ENCODE assay signal across 1 cellular context in the genomic region with DNA sequence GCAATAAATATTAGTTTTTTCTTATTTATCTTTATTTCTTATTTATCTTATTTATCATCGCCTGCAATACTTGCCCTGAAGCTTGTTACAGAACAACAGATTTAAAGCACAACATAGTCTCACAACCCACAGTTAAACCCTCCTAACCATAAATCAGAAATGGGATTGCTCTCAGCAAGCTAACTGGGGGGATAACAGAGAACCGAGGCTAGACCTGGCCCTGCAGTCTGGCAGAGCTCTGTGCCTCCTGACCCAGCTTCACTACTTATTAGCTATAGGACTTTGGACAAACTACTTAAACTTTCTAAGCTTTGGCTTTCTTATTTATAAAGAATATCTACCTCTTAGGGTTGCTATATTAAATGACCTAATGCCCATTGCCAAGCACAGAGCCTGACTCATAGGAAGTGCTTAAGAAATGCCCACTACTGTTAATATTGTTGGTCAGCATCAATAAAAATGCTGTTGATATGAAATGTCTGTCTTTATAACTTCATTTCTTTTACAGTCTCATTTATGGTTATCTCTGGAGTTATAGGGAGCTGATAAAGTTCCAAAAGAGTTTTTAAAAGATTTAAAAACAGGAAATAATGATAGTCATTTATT.
TF ChIP-seq lines count a peak whose summit lies in the region.

No MANE protein-coding gene starts in this region.

TF ChIP-seq in HepG2, 621 proteins besides CTCF, POLR2A, EP300 and RAD21:
- TF ChIP-seq, protein P1, sequence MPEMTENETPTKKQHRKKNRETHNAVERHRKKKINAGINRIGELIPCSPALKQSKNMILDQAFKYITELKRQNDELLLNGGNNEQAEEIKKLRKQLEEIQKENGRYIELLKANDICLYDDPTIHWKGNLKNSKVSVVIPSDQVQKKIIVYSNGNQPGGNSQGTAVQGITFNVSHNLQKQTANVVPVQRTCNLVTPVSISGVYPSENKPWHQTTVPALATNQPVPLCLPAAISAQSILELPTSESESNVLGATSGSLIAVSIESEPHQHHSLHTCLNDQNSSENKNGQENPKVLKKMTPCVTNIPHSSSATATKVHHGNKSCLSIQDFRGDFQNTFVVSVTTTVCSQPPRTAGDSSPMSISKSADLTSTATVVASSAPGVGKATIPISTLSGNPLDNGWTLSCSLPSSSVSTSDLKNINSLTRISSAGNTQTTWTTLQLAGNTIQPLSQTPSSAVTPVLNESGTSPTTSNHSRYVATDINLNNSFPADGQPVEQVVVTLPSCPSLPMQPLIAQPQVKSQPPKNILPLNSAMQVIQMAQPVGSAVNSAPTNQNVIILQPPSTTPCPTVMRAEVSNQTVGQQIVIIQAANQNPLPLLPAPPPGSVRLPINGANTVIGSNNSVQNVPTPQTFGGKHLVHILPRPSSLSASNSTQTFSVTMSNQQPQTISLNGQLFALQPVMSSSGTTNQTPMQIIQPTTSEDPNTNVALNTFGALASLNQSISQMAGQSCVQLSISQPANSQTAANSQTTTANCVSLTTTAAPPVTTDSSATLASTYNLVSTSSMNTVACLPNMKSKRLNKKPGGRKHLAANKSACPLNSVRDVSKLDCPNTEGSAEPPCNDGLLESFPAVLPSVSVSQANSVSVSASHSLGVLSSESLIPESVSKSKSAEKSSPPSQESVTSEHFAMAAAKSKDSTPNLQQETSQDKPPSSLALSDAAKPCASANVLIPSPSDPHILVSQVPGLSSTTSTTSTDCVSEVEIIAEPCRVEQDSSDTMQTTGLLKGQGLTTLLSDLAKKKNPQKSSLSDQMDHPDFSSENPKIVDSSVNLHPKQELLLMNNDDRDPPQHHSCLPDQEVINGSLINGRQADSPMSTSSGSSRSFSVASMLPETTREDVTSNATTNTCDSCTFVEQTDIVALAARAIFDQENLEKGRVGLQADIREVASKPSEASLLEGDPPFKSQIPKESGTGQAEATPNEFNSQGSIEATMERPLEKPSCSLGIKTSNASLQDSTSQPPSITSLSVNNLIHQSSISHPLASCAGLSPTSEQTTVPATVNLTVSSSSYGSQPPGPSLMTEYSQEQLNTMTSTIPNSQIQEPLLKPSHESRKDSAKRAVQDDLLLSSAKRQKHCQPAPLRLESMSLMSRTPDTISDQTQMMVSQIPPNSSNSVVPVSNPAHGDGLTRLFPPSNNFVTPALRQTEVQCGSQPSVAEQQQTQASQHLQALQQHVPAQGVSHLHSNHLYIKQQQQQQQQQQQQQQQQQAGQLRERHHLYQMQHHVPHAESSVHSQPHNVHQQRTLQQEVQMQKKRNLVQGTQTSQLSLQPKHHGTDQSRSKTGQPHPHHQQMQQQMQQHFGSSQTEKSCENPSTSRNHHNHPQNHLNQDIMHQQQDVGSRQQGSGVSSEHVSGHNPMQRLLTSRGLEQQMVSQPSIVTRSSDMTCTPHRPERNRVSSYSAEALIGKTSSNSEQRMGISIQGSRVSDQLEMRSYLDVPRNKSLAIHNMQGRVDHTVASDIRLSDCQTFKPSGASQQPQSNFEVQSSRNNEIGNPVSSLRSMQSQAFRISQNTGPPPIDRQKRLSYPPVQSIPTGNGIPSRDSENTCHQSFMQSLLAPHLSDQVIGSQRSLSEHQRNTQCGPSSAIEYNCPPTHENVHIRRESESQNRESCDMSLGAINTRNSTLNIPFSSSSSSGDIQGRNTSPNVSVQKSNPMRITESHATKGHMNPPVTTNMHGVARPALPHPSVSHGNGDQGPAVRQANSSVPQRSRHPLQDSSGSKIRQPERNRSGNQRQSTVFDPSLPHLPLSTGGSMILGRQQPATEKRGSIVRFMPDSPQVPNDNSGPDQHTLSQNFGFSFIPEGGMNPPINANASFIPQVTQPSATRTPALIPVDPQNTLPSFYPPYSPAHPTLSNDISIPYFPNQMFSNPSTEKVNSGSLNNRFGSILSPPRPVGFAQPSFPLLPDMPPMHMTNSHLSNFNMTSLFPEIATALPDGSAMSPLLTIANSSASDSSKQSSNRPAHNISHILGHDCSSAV (CRISPR knock-in tag; IDR thresholded peaks at IDR 0.05; ENCODE audit: borderline replicate concordance) = no peak
- no peak for TF ChIP-seq ZSCAN30 (CRISPR knock-in tag; IDR thresholded peaks at IDR 0.05)
- TF ChIP-seq HNF4G (IDR thresholded peaks at IDR 0.05; ENCODE audit: borderline replicate concordance, low read depth, low read length) = no peak
- TF ChIP-seq HNF4G (CRISPR knock-in tag; IDR thresholded peaks at IDR 0.05; ENCODE audit: borderline replicate concordance, low read depth) = no peak
- no peak for TF ChIP-seq ZFP36L2 (CRISPR knock-in tag; IDR thresholded peaks at IDR 0.05)
- TF ChIP-seq, protein P2, sequence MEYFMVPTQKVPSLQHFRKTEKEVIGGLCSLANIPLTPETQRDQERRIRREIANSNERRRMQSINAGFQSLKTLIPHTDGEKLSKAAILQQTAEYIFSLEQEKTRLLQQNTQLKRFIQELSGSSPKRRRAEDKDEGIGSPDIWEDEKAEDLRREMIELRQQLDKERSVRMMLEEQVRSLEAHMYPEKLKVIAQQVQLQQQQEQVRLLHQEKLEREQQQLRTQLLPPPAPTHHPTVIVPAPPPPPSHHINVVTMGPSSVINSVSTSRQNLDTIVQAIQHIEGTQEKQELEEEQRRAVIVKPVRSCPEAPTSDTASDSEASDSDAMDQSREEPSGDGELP (IDR thresholded peaks at IDR 0.05; ENCODE audit: borderline replicate concordance, low read depth) = no peak
- TF ChIP-seq ISX (CRISPR knock-in tag; conservative IDR thresholded peaks at IDR 0.05) = no peak
- TF ChIP-seq RARG (CRISPR knock-in tag; IDR thresholded peaks at IDR 0.05; ENCODE audit: low read depth) = no peak
- no peak for TF ChIP-seq CREM (IDR thresholded peaks at IDR 0.05)
- no peak for TF ChIP-seq CREM (CRISPR knock-in tag; IDR thresholded peaks at IDR 0.05)
- TF ChIP-seq ZNF557 (CRISPR knock-in tag; IDR thresholded peaks at IDR 0.05) = no peak
- TF ChIP-seq ZNF816 (CRISPR knock-in tag; IDR thresholded peaks at IDR 0.05; ENCODE audit: borderline replicate concordance) = no peak
- TF ChIP-seq, protein P3, sequence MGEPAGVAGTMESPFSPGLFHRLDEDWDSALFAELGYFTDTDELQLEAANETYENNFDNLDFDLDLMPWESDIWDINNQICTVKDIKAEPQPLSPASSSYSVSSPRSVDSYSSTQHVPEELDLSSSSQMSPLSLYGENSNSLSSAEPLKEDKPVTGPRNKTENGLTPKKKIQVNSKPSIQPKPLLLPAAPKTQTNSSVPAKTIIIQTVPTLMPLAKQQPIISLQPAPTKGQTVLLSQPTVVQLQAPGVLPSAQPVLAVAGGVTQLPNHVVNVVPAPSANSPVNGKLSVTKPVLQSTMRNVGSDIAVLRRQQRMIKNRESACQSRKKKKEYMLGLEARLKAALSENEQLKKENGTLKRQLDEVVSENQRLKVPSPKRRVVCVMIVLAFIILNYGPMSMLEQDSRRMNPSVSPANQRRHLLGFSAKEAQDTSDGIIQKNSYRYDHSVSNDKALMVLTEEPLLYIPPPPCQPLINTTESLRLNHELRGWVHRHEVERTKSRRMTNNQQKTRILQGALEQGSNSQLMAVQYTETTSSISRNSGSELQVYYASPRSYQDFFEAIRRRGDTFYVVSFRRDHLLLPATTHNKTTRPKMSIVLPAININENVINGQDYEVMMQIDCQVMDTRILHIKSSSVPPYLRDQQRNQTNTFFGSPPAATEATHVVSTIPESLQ (CRISPR knock-in tag; conservative IDR thresholded peaks at IDR 0.05) = no peak
- no peak for TF ChIP-seq MED1 (CRISPR knock-in tag; IDR thresholded peaks at IDR 0.05)
- no peak for TF ChIP-seq ZNF850 (CRISPR knock-in tag; conservative IDR thresholded peaks at IDR 0.05)
- no peak for TF ChIP-seq ZNF138 (CRISPR knock-in tag; IDR thresholded peaks at IDR 0.05; ENCODE audit: low read depth)
- TF ChIP-seq, protein P4, sequence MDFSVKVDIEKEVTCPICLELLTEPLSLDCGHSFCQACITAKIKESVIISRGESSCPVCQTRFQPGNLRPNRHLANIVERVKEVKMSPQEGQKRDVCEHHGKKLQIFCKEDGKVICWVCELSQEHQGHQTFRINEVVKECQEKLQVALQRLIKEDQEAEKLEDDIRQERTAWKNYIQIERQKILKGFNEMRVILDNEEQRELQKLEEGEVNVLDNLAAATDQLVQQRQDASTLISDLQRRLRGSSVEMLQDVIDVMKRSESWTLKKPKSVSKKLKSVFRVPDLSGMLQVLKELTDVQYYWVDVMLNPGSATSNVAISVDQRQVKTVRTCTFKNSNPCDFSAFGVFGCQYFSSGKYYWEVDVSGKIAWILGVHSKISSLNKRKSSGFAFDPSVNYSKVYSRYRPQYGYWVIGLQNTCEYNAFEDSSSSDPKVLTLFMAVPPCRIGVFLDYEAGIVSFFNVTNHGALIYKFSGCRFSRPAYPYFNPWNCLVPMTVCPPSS (IDR thresholded peaks at IDR 0.05) = no peak
- no peak for TF ChIP-seq YEATS2 (CRISPR knock-in tag; IDR thresholded peaks at IDR 0.05; ENCODE audit: borderline replicate concordance)
